In the genomic region with DNA sequence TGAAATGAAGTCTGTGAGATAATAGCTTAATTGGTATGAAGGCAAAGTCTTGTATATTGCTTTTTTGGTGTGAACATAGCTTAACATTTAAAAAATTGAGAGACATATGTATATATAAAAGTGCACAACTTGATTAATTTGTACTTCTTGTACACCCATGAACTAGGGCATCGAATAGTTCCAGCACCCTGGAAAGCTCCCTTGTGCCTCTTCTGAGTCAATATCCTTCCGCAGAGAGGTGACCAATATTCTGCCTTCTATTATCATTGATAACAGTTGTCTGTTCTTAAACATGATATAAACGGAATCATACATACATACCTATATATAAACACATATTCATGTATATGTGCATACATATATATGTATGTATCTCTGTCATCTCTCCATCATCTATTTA, we compare ENCODE assay signal across 20 cellular contexts.
A peak's percentile ranks its signal among the peaks of the same experiment; 100 is the strongest.
DNase-seq lines count a peak whose midpoint lies in the region; ATAC-seq and TF ChIP-seq lines count a peak whose summit lies in the region.
"Had no signal": no experiment of that assay in that cellular context is flagged by ENCODE, and none has a peak within 500 bp of the region (broad histone marks: within the 10 kb centered on the region; RNA-seq: fewer than 3 reads in every experiment).

No MANE protein-coding gene starts in this region.

- CTCF ChIA-PET in MCF 10A (lab: Yijun Ruan, JAX), result interaction anchor here (0.6 kb wide), 1 partner anchor 201 kb away, joined by 3 read pairs; no protein-coding TSS in a partner anchor
- CTCF ChIA-PET in HCT116 (lab: Charles Lee), result no interaction called here

- DNase-seq in MCF 10A (ENCODE audit: unreplicated experiment), result peak; percentile 2
- DNase-seq in breast epithelium (ENCODE audit: low spot score in 2 of 2), result no peak
- DNase-seq in HCT116 (ENCODE audit: low read depth, low spot score), result no peak
- DNase-seq in RKO (ENCODE audit: low spot score), result peak; percentile 15
- no peak for DNase-seq in HAP-1 (ENCODE audit: low spot score in 2 of 2)
- no peak for DNase-seq in GM10266 (ENCODE audit: extremely low spot score)
- DNase-seq in CD14-positive monocyte (ENCODE audit: low spot score), result no peak
- DNase-seq: 8988T; CD4-positive, CD25-positive, alpha-beta regulatory T cell; CD8-positive, alpha-beta memory T cell; COR-L47; DMS 273 treated with DMSO at 0.1 percent for 48 hours; DMS53; DND-41; HCEC 1CT; KG1 had no signal

- no peak overlapping the region for H2AFZ ChIP-seq in HCT116 (ENCODE audit: low read depth, low read length, poor library complexity, severe bottlenecking)

- peaks cover 31% of the 10 kb centered on the region for H3K27me3 Mint-ChIP-seq in MCF 10A (ENCODE audit: insufficient read depth, unreplicated experiment)
- peaks cover 0 to 6% (median 2%) of the 10 kb centered on the region in 3 donors for H3K27me3 Mint-ChIP-seq in CD14-positive monocyte (ENCODE audit: low read depth in 3 of 3)

- intact Hi-C loops in MCF 10A (cut with micrococcal nuclease) (no loop called here), breast epithelium (cut with DNase I; ENCODE audit: low total_unique reads) (no loop called here), HCT116 (cut with micrococcal nuclease) (no loop called here), CD14-positive monocyte (cut with micrococcal nuclease) (no loop called here)

- TF ChIP-seq RAD21 in HCT116 (IDR thresholded peaks at IDR 0.05; ENCODE audit: low read depth) (no peak), liver (IDR thresholded peaks at IDR 0.05) (no peak)

- BruUV-seq in MCF 10A (replicated peaks; lab: Mats Ljungman, UMichigan) (no TSS peak), HCT116 (replicated peaks; lab: Mats Ljungman, UMichigan) (no TSS peak)

- POLR2A ChIA-PET in MCF 10A (lab: Yijun Ruan, JAX), result no interaction called here
- POLR2A ChIA-PET in HCT116 (lab: Charles Lee), result no interaction called here

- 72% methylated on average over 3 of the region's 3 CpGs for WGBS in liver

- no peak for TF ChIP-seq CTCF in MCF 10A (IDR thresholded peaks at IDR 0.05; ENCODE audit: unreplicated experiment)
- no peak for TF ChIP-seq CTCF in breast epithelium (IDR thresholded peaks at IDR 0.05)
- TF ChIP-seq CTCF in HCT116 (IDR thresholded peaks at IDR 0.05 in 2 of 3, conservative IDR thresholded peaks at IDR 0.05 in 1 of 3; ENCODE audit: borderline replicate concordance in 1 of 3, insufficient read depth in 1 of 3, low read depth in 2 of 3, low read length in 2 of 3), result no peak
- TF ChIP-seq CTCF in liver (IDR thresholded peaks at IDR 0.05; ENCODE audit: low read depth, low read length, missing input control), result no peak
- TF ChIP-seq CTCF in GM10266 (IDR thresholded peaks at IDR 0.05; ENCODE audit: control insufficient read depth, insufficient read depth, low read depth, missing control alignments), result no peak
- TF ChIP-seq CTCF in CD14-positive monocyte (IDR thresholded peaks at IDR 0.05), result no peak

- no peaks in the 10 kb centered on the region for H4K20me1 ChIP-seq in HCT116 (ENCODE audit: insufficient read depth)
- H4K20me1 ChIP-seq: BLaER1 treated with 17β-estradiol and CSF1 and Interleukin-3, amounts not matched to agents 10 nM and 100 nM had no signal

- H3K9ac ChIP-seq in HCT116 (ENCODE audit: low read length) (no peak overlapping the region), liver (ENCODE audit: low read depth in 1 of 2, low read length in 2 of 2) (no peak overlapping the region)
- H3K9ac ChIP-seq: BLaER1 treated with 17β-estradiol and CSF1 and Interleukin-3, amounts not matched to agents 10 nM and 100 nM had no signal

- H3K9me3 ChIP-seq in breast epithelium, result peaks cover 17 to 26% of the 10 kb centered on the region in 2 donors
- H3K9me3 ChIP-seq in HCT116 (ENCODE audit: control insufficient read depth in 1 of 2, insufficient read depth in 1 of 2, low read depth in 1 of 2, low read length in 2 of 2), result peaks cover 0 to 7% of the 10 kb centered on the region in 2 experiments; a peak in 1 of 4 replicates
- peaks cover 2 to 8% (median 7%) of the 10 kb centered on the region in 4 donors for H3K9me3 ChIP-seq in liver (ENCODE audit: control insufficient read depth in 4 of 4, low read length in 3 of 4)
- H3K9me3 ChIP-seq in HAP-1, result no peaks in the 10 kb centered on the region

- H3K27ac Mint-ChIP-seq in MCF 10A (ENCODE audit: low read depth, unreplicated experiment) (no peak overlapping the region), CD14-positive monocyte (no peak overlapping the region)
- H3K27ac Mint-ChIP-seq: B cell; CD4-positive, CD25-positive, alpha-beta regulatory T cell; CD8-positive, alpha-beta memory T cell had no signal

- H3K36me3 Mint-ChIP-seq in MCF 10A (ENCODE audit: insufficient read depth, unreplicated experiment), result no peaks in the 10 kb centered on the region
- no peaks in the 10 kb centered on the region for H3K36me3 Mint-ChIP-seq in CD14-positive monocyte
- H3K36me3 Mint-ChIP-seq: CD4-positive, CD25-positive, alpha-beta regulatory T cell; CD8-positive, alpha-beta memory T cell; IgD-negative memory B cell had no signal

- RAD21 ChIA-PET in HCT116 (lab: Charles Lee; ENCODE audit: low non-redundant PET in 1 of 2, low total read pairs in 2 of 2, uncharacterized antibody in 2 of 2, unreplicated experiment in 2 of 2), result no interaction called here

- no peaks in the 10 kb centered on the region for H3K4me1 ChIP-seq in breast epithelium
- no peaks in the 10 kb centered on the region for H3K4me1 ChIP-seq in HCT116 (ENCODE audit: control insufficient read depth in 1 of 2, insufficient read depth in 2 of 2, low read length in 2 of 2)
- H3K4me1 ChIP-seq in liver (ENCODE audit: control insufficient read depth in 4 of 4, insufficient read depth in 4 of 4, low read length in 3 of 4), result no peaks in the 10 kb centered on the region
- no peaks in the 10 kb centered on the region for H3K4me1 ChIP-seq in HAP-1
- H3K4me1 ChIP-seq: BLaER1 treated with 17β-estradiol and CSF1 and Interleukin-3, amounts not matched to agents 10 nM and 100 nM had no signal

- no peak for ATAC-seq in HCT116

- no peaks in the 10 kb centered on the region for H3K79me2 ChIP-seq in HCT116 (ENCODE audit: insufficient read depth, low read length)

- H3K27me3 ChIP-seq in breast epithelium (no peaks in the 10 kb centered on the region), HCT116 (ENCODE audit: insufficient read depth, low read length) (no peaks in the 10 kb centered on the region), liver (ENCODE audit: control insufficient read depth in 4 of 4, insufficient read depth in 4 of 4, low read length in 3 of 4) (peaks cover 0 to 5% (median 0%) of the 10 kb centered on the region in 4 donors), HAP-1 (ENCODE audit: low read depth) (no peaks in the 10 kb centered on the region)
- H3K27me3 ChIP-seq: BLaER1 treated with 17β-estradiol and CSF1 and Interleukin-3, amounts not matched to agents 10 nM and 100 nM had no signal

- in situ Hi-C loops in HAP-1 (cut with MboI; ENCODE audit: low sequenced_read_pairs), result no loop called here

- H3K4me3 ChIP-seq in breast epithelium (no peak overlapping the region), HCT116 (replicated peaks in 1 of 2; ENCODE audit: low read depth in 1 of 2, low read length in 2 of 2) (no peak overlapping the region), liver (ENCODE audit: low read depth in 1 of 3, low read length in 3 of 3) (no peak overlapping the region), HAP-1 (no peak overlapping the region)
- H3K4me3 ChIP-seq: BLaER1 treated with 17β-estradiol and CSF1 and Interleukin-3, amounts not matched to agents 10 nM and 100 nM had no signal

- TF ChIP-seq POLR2A in breast epithelium (IDR thresholded peaks at IDR 0.05) (no peak), HCT116 (IDR thresholded peaks at IDR 0.05; ENCODE audit: borderline replicate concordance, extremely low read depth, insufficient read depth, insufficient read length) (no peak)

- H3K36me3 ChIP-seq in breast epithelium (no peaks in the 10 kb centered on the region), HCT116 (ENCODE audit: control insufficient read depth in 1 of 2, insufficient read depth in 2 of 2, low read length in 2 of 2) (no peaks in the 10 kb centered on the region), liver (ENCODE audit: control insufficient read depth in 4 of 4, insufficient read depth in 3 of 4, low read depth in 1 of 4, low read length in 3 of 4) (no peaks in the 10 kb centered on the region), HAP-1 (replicated peaks) (no peaks in the 10 kb centered on the region)
- H3K36me3 ChIP-seq: BLaER1 treated with 17β-estradiol and CSF1 and Interleukin-3, amounts not matched to agents 10 nM and 100 nM had no signal

- H3K4me1 Mint-ChIP-seq in MCF 10A (ENCODE audit: insufficient read depth, unreplicated experiment) (no peaks in the 10 kb centered on the region), CD14-positive monocyte (no peaks in the 10 kb centered on the region)
- H3K4me1 Mint-ChIP-seq: B cell; CD4-positive, CD25-positive, alpha-beta regulatory T cell; CD8-positive, alpha-beta memory T cell; IgD-negative memory B cell had no signal

- H3K27ac ChIP-seq in breast epithelium (no peak overlapping the region), HCT116 (ENCODE audit: low read depth, low read length) (no peak overlapping the region), liver (ENCODE audit: low read depth in 1 of 2, low read length in 2 of 2) (no peak overlapping the region)
- H3K27ac ChIP-seq: BLaER1 treated with 17β-estradiol and CSF1 and Interleukin-3, amounts not matched to agents 10 nM and 100 nM had no signal

- H3K9me2 ChIP-seq in HCT116 (ENCODE audit: insufficient read depth), result no peaks in the 10 kb centered on the region

- peaks cover 23% of the 10 kb centered on the region for H3K9me3 Mint-ChIP-seq in MCF 10A (ENCODE audit: unreplicated experiment)
- H3K9me3 Mint-ChIP-seq in CD14-positive monocyte, result peaks cover 9 to 29% (median 19%) of the 10 kb centered on the region in 7 donors

- H3K4me2 ChIP-seq in HCT116 (ENCODE audit: low read length), result no peak overlapping the region
- H3K4me2 ChIP-seq: BLaER1 treated with 17β-estradiol and CSF1 and Interleukin-3, amounts not matched to agents 10 nM and 100 nM had no signal

- no peak overlapping the region for H3K4me3 Mint-ChIP-seq in MCF 10A (ENCODE audit: unreplicated experiment)
- no peak overlapping the region for H3K4me3 Mint-ChIP-seq in CD14-positive monocyte
- H3K4me3 Mint-ChIP-seq: B cell; CD4-positive, CD25-positive, alpha-beta regulatory T cell; CD8-positive, alpha-beta memory T cell; IgD-negative memory B cell had no signal

TF ChIP-seq in liver, 16 proteins besides CTCF, POLR2A, EP300 and RAD21 (continues in another document):
- TF ChIP-seq EGR1 (IDR thresholded peaks at IDR 0.05; ENCODE audit: low read depth in 2 of 2), result no peak

Comparison
In these comparisons a context has a peak if more than half of its experiments do, and no peak if none do; other contexts are left out.
1. DNase-seq: peak in MCF 10A (single experiment) and RKO (single experiment); none in breast epithelium (0 of 2), HCT116 (single experiment), HAP-1 (0 of 2), GM10266 (single experiment) and CD14-positive monocyte (single experiment).